Comparison of ENCODE assay signal across 1 cellular context in the genomic region with DNA sequence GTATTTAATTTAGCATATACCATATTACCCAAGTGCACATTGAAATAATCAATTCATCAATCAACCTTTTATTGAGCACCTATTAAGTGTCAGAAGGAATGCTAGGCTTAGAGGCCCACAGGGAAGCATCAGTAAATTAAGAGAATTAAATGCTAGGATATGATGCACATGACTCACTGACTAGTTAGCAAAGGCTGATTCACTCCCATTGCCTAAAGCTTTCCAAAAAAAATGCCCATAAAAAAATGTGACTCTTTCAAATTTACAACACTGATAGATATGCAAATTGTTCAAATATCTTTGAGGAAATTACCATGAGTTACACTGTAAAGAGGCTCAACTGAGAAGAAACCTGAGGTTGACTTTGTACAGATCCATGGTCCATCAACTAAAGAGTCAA.
TF ChIP-seq lines count a peak whose summit lies in the region.

No MANE protein-coding gene starts in this region.

TF ChIP-seq in IMR-90, 13 proteins besides CTCF, POLR2A, EP300 and RAD21 (continued from another document):
- TF ChIP-seq USF2 (IDR thresholded peaks at IDR 0.05; ENCODE audit: low read depth, low read length), result no peak
- TF ChIP-seq, protein P1, sequence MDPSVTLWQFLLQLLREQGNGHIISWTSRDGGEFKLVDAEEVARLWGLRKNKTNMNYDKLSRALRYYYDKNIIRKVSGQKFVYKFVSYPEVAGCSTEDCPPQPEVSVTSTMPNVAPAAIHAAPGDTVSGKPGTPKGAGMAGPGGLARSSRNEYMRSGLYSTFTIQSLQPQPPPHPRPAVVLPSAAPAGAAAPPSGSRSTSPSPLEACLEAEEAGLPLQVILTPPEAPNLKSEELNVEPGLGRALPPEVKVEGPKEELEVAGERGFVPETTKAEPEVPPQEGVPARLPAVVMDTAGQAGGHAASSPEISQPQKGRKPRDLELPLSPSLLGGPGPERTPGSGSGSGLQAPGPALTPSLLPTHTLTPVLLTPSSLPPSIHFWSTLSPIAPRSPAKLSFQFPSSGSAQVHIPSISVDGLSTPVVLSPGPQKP (IDR thresholded peaks at IDR 0.05; ENCODE audit: borderline replicate concordance, low read depth, low read length), result no peak
- TF ChIP-seq CEBPB (IDR thresholded peaks at IDR 0.05; ENCODE audit: low read depth, low read length), result no peak
- TF ChIP-seq MXI1 (IDR thresholded peaks at IDR 0.05; ENCODE audit: borderline replicate concordance, low read depth, low read length), result no peak
TF ChIP-seq in IMR-90: peak in this region for 0.
